ENCODE assay signal across 8 cellular contexts in the genomic region with DNA sequence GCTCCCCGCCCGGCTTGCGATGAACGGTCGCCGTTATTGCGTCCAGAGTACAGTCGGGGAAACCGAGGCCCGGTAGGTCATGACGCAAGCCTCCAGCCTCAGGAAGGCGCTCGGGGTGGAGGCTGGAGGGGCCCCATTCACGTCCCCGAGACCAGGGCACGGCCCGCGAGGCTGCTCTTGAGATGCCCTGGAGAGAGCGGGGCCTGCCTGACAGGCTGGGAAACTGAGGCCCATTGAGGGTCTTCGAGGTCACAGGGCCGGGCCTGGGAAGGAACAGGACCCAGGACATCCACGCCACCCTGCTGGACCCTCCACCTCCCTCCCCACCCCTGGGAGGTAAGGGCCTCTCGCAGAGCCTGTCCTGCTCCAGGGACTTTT.
DNase-seq lines count a peak whose midpoint lies in the region; ATAC-seq and TF ChIP-seq lines count a peak whose summit lies in the region.

No MANE protein-coding gene starts in this region.

- H3K79me2 ChIP-seq in DOHH2 (ENCODE audit: control insufficient read depth, low read length): peaks cover 42% of the 10 kb centered on the region

- H3K4me1 ChIP-seq in DOHH2 (ENCODE audit: control insufficient read depth, low read length): peaks cover 15% of the 10 kb centered on the region
- peaks cover 19% of the 10 kb centered on the region for H3K4me1 ChIP-seq in muscle layer of colon (ENCODE audit: insufficient read depth, low read length)

- peak overlapping the region; percentile 72 for H3K9ac ChIP-seq in muscle layer of colon (ENCODE audit: low read length)

- H3K27me3 ChIP-seq in DOHH2 (ENCODE audit: control insufficient read depth, low read length) (no peaks in the 10 kb centered on the region), HL-60 (ENCODE audit: insufficient read depth, poor library complexity, severe bottlenecking) (no peaks in the 10 kb centered on the region), muscle layer of colon (ENCODE audit: control insufficient read depth in 1 of 2, insufficient read depth in 2 of 2, low read length in 2 of 2) (no peaks in the 10 kb centered on the region)

- peak overlapping the region; percentile 70 for H3K27ac ChIP-seq in DOHH2 (ENCODE audit: low read depth, low read length)
- peak overlapping the region; percentile 93 for H3K27ac ChIP-seq in HL-60 (replicated peaks)
- peak overlapping the region; percentile 92 for H3K27ac ChIP-seq in cingulate gyrus (ENCODE audit: low read depth, low read length)
- H3K27ac ChIP-seq in muscle layer of colon (ENCODE audit: low read depth, low read length): peak overlapping the region; percentile 95

- peaks cover 25% of the 10 kb centered on the region for H3K36me3 ChIP-seq in DOHH2 (ENCODE audit: control insufficient read depth, low read length)
- H3K36me3 ChIP-seq in muscle layer of colon (ENCODE audit: insufficient read depth, low read length): peaks cover 18% of the 10 kb centered on the region

- TF ChIP-seq CTCF in DOHH2 (IDR thresholded peaks at IDR 0.05; ENCODE audit: low read depth, low read length, poor library complexity, severe bottlenecking): no peak
- no peak for TF ChIP-seq CTCF in HL-60 (IDR thresholded peaks at IDR 0.05; ENCODE audit: insufficient read depth, low read length)

- no peak for DNase-seq in HL-60 (ENCODE audit: low read depth in 1 of 2, low spot score in 1 of 2)
- no peak for DNase-seq in anterior cingulate cortex (lab: John Stamatoyannopoulos, UW)
- DNase-seq in activated CD4-positive, alpha-beta T cell treated with anti-CD3 and anti-CD28 coated beads, Interleukin-2, amount 50 U/mL, for 4 hours: no peak
- no peak for DNase-seq in GOT3 (lab: John Stamatoyannopoulos, UW)

- H3K4me2 ChIP-seq in DOHH2 (ENCODE audit: low read length): peak overlapping the region; percentile 97

- ATAC-seq in GM21367 (IDR thresholded peaks at IDR 0.05; ENCODE audit: unreplicated experiment): no peak

- H3K4me3 ChIP-seq in DOHH2 (ENCODE audit: low read length): peak overlapping the region; percentile 100
- H3K4me3 ChIP-seq in HL-60 (replicated peaks; ENCODE audit: insufficient read depth, low read length): peak overlapping the region; percentile 90
- H3K4me3 ChIP-seq in muscle layer of colon (ENCODE audit: low read depth in 1 of 2, low read length in 2 of 2): peak overlapping the region; percentile 63 to 94

- H4K20me1 ChIP-seq in DOHH2 (ENCODE audit: control insufficient read depth, insufficient read depth, low read depth, low read length): no peaks in the 10 kb centered on the region

- no peaks in the 10 kb centered on the region for H3K9me2 ChIP-seq in DOHH2 (replicated peaks; ENCODE audit: control insufficient read depth, low read length)

- H3F3A ChIP-seq in DOHH2 (ENCODE audit: control insufficient read depth, insufficient read depth): peaks cover 3% of the 10 kb centered on the region; the same call in 1 of the 2 replicates

- H3K9me3 ChIP-seq in DOHH2 (ENCODE audit: control insufficient read depth, insufficient read depth, low read length) (no peaks in the 10 kb centered on the region), muscle layer of colon (ENCODE audit: low read length) (no peaks in the 10 kb centered on the region)
